ENCODE assay signal across 13 cellular contexts in genomic region chr3:13347390-13347966, GRCh38.
DNase-seq lines count a peak whose midpoint lies in the region; ATAC-seq and TF ChIP-seq lines count a peak whose summit lies in the region.
"Had no signal": no experiment of that assay in that cellular context is flagged by ENCODE, and none has a peak within 500 bp of the region (broad histone marks: within the 10 kb centered on the region; RNA-seq: fewer than 3 reads in every experiment).

No MANE protein-coding gene starts in this region.

- peaks cover 0 to 3% (median 0%) of the 10 kb centered on the region in 7 donors for H3K27me3 ChIP-seq in heart right ventricle
- H3K27me3 ChIP-seq in iPS-20b (ENCODE audit: insufficient read depth, low read length), result no peaks in the 10 kb centered on the region
- no peaks in the 10 kb centered on the region for H3K27me3 ChIP-seq in gastroesophageal sphincter
- H3K27me3 ChIP-seq: right lobe of liver had no signal

- H3K4me3 ChIP-seq in heart right ventricle (no peak overlapping the region), iPS-20b (ENCODE audit: low read length) (peak overlapping the region; percentile 36; the same call in 1 of the 2 replicates), gastroesophageal sphincter (no peak overlapping the region)
- H3K4me3 ChIP-seq: right lobe of liver had no signal

- H3K9ac ChIP-seq in iPS-20b (ENCODE audit: low read depth, low read length), result peak overlapping the region; percentile 73; the same call in 1 of the 2 replicates

- no peak for TF ChIP-seq EP300 in gastroesophageal sphincter (IDR thresholded peaks at IDR 0.05)

- H3K9me3 Mint-ChIP-seq in activated naive CD8-positive, alpha-beta T cell (ENCODE audit: low read depth), result no peaks in the 10 kb centered on the region

- H3K4me1 ChIP-seq in heart right ventricle (peaks cover 0 to 24% (median 6%) of the 10 kb centered on the region in 9 donors), iPS-20b (ENCODE audit: insufficient read depth, low read length) (peaks cover 42% of the 10 kb centered on the region), gastroesophageal sphincter (no peaks in the 10 kb centered on the region)
- H3K4me1 ChIP-seq: right lobe of liver had no signal

- H3K27ac Mint-ChIP-seq in activated naive CD8-positive, alpha-beta T cell, result peak overlapping the region; percentile 87

- H3K27me3 Mint-ChIP-seq in activated naive CD8-positive, alpha-beta T cell, result no peaks in the 10 kb centered on the region

- no peak overlapping the region for H3K4me3 Mint-ChIP-seq in activated naive CD8-positive, alpha-beta T cell

- no peak for TF ChIP-seq POLR2A in gastroesophageal sphincter (IDR thresholded peaks at IDR 0.05)

- H3K36me3 ChIP-seq in heart right ventricle, result peaks cover 0 to 26% (median 0%) of the 10 kb centered on the region in 9 donors
- H3K36me3 ChIP-seq in iPS-20b (ENCODE audit: insufficient read depth, low read depth, low read length), result peaks cover 29% of the 10 kb centered on the region
- peaks cover 0 to 54% of the 10 kb centered on the region in 2 donors for H3K36me3 ChIP-seq in gastroesophageal sphincter

- ATAC-seq in heart right ventricle (peak in 5 of 8 donors; percentile 23 to 56 (median 54)), gastroesophageal sphincter (no peak), HG03342 (IDR thresholded peaks at IDR 0.05; ENCODE audit: unreplicated experiment) (no peak)
- ATAC-seq: left lobe of liver, right lobe of liver had no signal

- peaks cover 11% of the 10 kb centered on the region for H3K36me3 Mint-ChIP-seq in activated naive CD8-positive, alpha-beta T cell

- WGBS in heart right ventricle, 2 donors, result 54 to 56% methylated on average over 15 of the region's 15 CpGs
- WGBS in gastroesophageal sphincter (ENCODE audit: low coverage in 1 of 2), 2 donors, result 78 to 87% methylated on average over 6 to 8 of the region's 15 CpGs

- H3K9me3 ChIP-seq in heart right ventricle (peaks cover 0 to 7% (median 0%) of the 10 kb centered on the region in 11 donors), iPS-20b (ENCODE audit: insufficient read depth, low read depth, low read length) (no peaks in the 10 kb centered on the region), gastroesophageal sphincter (no peaks in the 10 kb centered on the region)
- H3K9me3 ChIP-seq: right lobe of liver had no signal

- peaks cover 60% of the 10 kb centered on the region for H3K4me1 Mint-ChIP-seq in activated naive CD8-positive, alpha-beta T cell (ENCODE audit: low read depth)

- intact Hi-C loops in heart right ventricle (cut with DNase I) (no loop called here), cardiac septum (cut with DNase I) (loop anchor here (5.0 kb wide), 1 partner anchor 105 kb away; no protein-coding TSS in a partner anchor)

- DNase-seq in heart right ventricle (peak in 1 of 2 donors; percentile 16), cardiac septum (ENCODE audit: low spot score) (no peak)
- DNase-seq in NK-92 treated with Interleukin-12 subunit alpha and Interleukin-12 subunit beta, amount 100 ng/mL, for 24 hours (lab: John Stamatoyannopoulos, UW), result no peak
- DNase-seq: activated gamma-delta T cell, COR-L47, right lobe of liver, T1000 had no signal

- TF ChIP-seq CTCF in heart right ventricle (IDR thresholded peaks at IDR 0.05), result no peak
- TF ChIP-seq CTCF in gastroesophageal sphincter (IDR thresholded peaks at IDR 0.05), result no peak

- peak overlapping the region in 1 of 10 donors; percentile 5 for H3K27ac ChIP-seq in heart right ventricle
- peak overlapping the region; percentile 52 for H3K27ac ChIP-seq in iPS-20b (ENCODE audit: low read length)
- peak overlapping the region; percentile 79 for H3K27ac ChIP-seq in temporal lobe (ENCODE audit: low read depth, low read length)
- no peak overlapping the region for H3K27ac ChIP-seq in gastroesophageal sphincter
- H3K27ac ChIP-seq: right lobe of liver had no signal

Comparison
In these comparisons a context has a peak if more than half of its experiments do, and no peak if none do; other contexts are left out.
1. ATAC-seq: peak in heart right ventricle (5 of 8); none in gastroesophageal sphincter (single experiment) and HG03342 (single experiment).
2. H3K27ac ChIP-seq: peak in iPS-20b (single experiment) and temporal lobe (single experiment); none in gastroesophageal sphincter (0 of 4).